Comparison of ENCODE assay signal across 4 cellular contexts in the genomic region with DNA sequence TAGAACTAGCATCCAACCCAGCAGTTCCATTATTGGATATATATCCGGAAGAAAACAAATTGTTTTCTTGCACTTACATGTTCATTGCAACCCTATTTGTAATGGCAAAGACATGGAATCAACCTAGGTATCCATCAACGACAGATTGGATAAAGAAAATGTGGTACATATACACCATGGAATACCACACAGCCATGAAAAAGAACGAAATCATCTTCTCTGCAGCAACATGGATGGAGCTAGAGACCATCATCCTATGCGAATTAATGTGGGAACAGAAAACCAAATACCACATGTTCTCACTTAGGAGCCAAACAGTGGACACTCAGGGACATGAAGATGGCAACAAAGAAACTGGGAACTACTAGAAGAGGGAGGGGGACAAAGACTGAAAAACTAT.
TF ChIP-seq lines count a peak whose summit lies in the region.

No MANE protein-coding gene starts in this region.

TF ChIP-seq in SK-N-SH treated with all-trans-retinoic acid at 6 μM for 48 hours, 23 proteins besides CTCF, POLR2A, EP300 and RAD21:
- peak; percentile 57 for TF ChIP-seq ZNF8 (CRISPR knock-in tag; IDR thresholded peaks at IDR 0.05)
- no peak for TF ChIP-seq ISL1 (CRISPR knock-in tag; IDR thresholded peaks at IDR 0.05)
- TF ChIP-seq BACH2 (CRISPR knock-in tag; IDR thresholded peaks at IDR 0.05; ENCODE audit: borderline replicate concordance) = no peak

TF ChIP-seq in SK-N-SH, 30 proteins besides CTCF, POLR2A, EP300 and RAD21:
- no peak for TF ChIP-seq YY1 (IDR thresholded peaks at IDR 0.05; ENCODE audit: low read depth)
- TF ChIP-seq USF2 (IDR thresholded peaks at IDR 0.05; ENCODE audit: borderline replicate concordance, low read depth, low read length) = no peak
- no peak for TF ChIP-seq POLR2AphosphoS5 (IDR thresholded peaks at IDR 0.05; ENCODE audit: low read depth, low read length)
- TF ChIP-seq MAX (IDR thresholded peaks at IDR 0.05; ENCODE audit: low read depth) = no peak
- TF ChIP-seq JUND (IDR thresholded peaks at IDR 0.05) = no peak
- TF ChIP-seq NRF1 (IDR thresholded peaks at IDR 0.05; ENCODE audit: low read depth, low read length) = no peak
- no peak for TF ChIP-seq FOSL2 (IDR thresholded peaks at IDR 0.05; ENCODE audit: borderline replicate concordance, low read depth)
- no peak for TF ChIP-seq NFIC (IDR thresholded peaks at IDR 0.05; ENCODE audit: borderline replicate concordance)
- no peak for TF ChIP-seq MEF2A (IDR thresholded peaks at IDR 0.05; ENCODE audit: borderline replicate concordance, low read depth)
- TF ChIP-seq REST (IDR thresholded peaks at IDR 0.05; ENCODE audit: low read depth, low read length) = no peak
- TF ChIP-seq RCOR1 (IDR thresholded peaks at IDR 0.05; ENCODE audit: low read length) = no peak
- no peak for TF ChIP-seq ELF1 (IDR thresholded peaks at IDR 0.05)
TF ChIP-seq in SK-N-SH: peak in this region for 0.

TF ChIP-seq in H1, 55 proteins besides CTCF, POLR2A, EP300 and RAD21:
- TF ChIP-seq NANOG (IDR thresholded peaks at IDR 0.05; ENCODE audit: insufficient read depth, low read depth, low read length, poor library complexity, severe bottlenecking) (no peak), KDM1A (IDR thresholded peaks at IDR 0.05; ENCODE audit: borderline replicate concordance, low read length) (peak; percentile 82; the same call in 1 of the 2 replicates), POU5F1 (IDR thresholded peaks at IDR 0.05; ENCODE audit: low read depth, low read length) (no peak)

TF ChIP-seq in neural cell, 6 proteins besides CTCF, POLR2A, EP300 and RAD21:
- TF ChIP-seq MXI1 (conservative IDR thresholded peaks at IDR 0.05; ENCODE audit: poor library complexity, severe bottlenecking) = no peak
- TF ChIP-seq TAF1 (IDR thresholded peaks at IDR 0.05; ENCODE audit: low read depth) = no peak
- TF ChIP-seq SMC3 (conservative IDR thresholded peaks at IDR 0.05; ENCODE audit: poor library complexity) = no peak
- TF ChIP-seq POLR2AphosphoS5 (IDR thresholded peaks at IDR 0.05) = no peak
- TF ChIP-seq EZH2 (IDR thresholded peaks at IDR 0.05; ENCODE audit: borderline replicate concordance, insufficient read depth, low read length, poor library complexity, severe bottlenecking) = no peak
- no peak for TF ChIP-seq REST (IDR thresholded peaks at IDR 0.05; ENCODE audit: borderline replicate concordance)
TF ChIP-seq in neural cell: peak in this region for 0.
